Comparison of ENCODE assay signal across 15 cellular contexts in the genomic region with DNA sequence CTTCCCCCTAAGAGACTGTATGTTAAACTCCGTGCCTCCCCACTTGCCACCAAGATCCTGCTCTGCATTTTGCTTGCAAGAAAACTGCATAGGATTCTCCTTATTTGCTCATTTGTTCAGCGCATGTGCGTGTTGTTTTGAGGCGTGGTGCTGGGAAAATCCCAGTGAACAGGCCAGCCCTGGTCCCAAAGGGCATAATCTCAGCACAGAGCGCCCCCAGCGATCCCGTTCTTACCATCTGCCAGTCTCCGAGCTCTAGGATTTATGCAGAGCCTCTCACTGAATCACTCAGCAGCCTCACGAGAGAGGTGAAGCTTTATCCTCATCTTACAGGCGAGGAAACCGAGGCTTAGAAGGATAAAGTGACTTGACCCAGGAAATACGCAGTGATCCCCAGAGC. TPM values are rescaled to one million over a fixed set of nuclear protein-coding genes. Genes with fewer than 3 reads are reported as not detected.
A peak's percentile ranks its signal among the peaks of the same experiment; 100 is the strongest.
DNase-seq lines count a peak whose midpoint lies in the region; ATAC-seq and TF ChIP-seq lines count a peak whose summit lies in the region.
"Had no signal": no experiment of that assay in that cellular context is flagged by ENCODE, and none has a peak within 500 bp of the region (broad histone marks: within the 10 kb centered on the region; RNA-seq: fewer than 3 reads in every experiment).

No MANE protein-coding gene starts in this region.

- TF ChIP-seq EP300 in SK-N-SH (IDR thresholded peaks at IDR 0.05; ENCODE audit: borderline replicate concordance in 1 of 2, low read depth in 1 of 2, low read length in 1 of 2): no peak

- no peak overlapping the region for H2AFZ ChIP-seq in H9 (ENCODE audit: low read length)
- no peak overlapping the region for H2AFZ ChIP-seq in SK-N-SH (ENCODE audit: low read depth)

- H3F3A ChIP-seq in SK-N-SH (replicated peaks; ENCODE audit: insufficient read depth): no peaks in the 10 kb centered on the region

- TF ChIP-seq RAD21 in SK-N-SH (IDR thresholded peaks at IDR 0.05; ENCODE audit: low read length): no peak

- H3K14ac ChIP-seq in H9 (ENCODE audit: insufficient read depth, low read length): no peak overlapping the region

- no peak overlapping the region for H2BK20ac ChIP-seq in H9 (ENCODE audit: low read depth, low read length, poor library complexity, severe bottlenecking)

- no peak overlapping the region for H2BK5ac ChIP-seq in H9 (ENCODE audit: insufficient read length, low read length)

- no peak overlapping the region for H2AK5ac ChIP-seq in H9 (ENCODE audit: insufficient read length, low read length)

- peaks cover 9% of the 10 kb centered on the region for H3K27me3 Mint-ChIP-seq in H9 (ENCODE audit: low read depth)

- H3K27ac Mint-ChIP-seq in H9: peak overlapping the region in 1 of 3 experiments; percentile 28; a peak in 1 of 7 replicates
- H3K27ac Mint-ChIP-seq: naive thymus-derived CD8-positive, alpha-beta T cell had no signal

- H2BK12ac ChIP-seq in H9 (ENCODE audit: insufficient read length, low read depth, low read length): no peak overlapping the region

- H3K9ac ChIP-seq in H9 (ENCODE audit: extremely low read depth, insufficient read length, low read length): no peak overlapping the region
- no peak overlapping the region for H3K9ac ChIP-seq in SK-N-SH

- no peaks in the 10 kb centered on the region for H3K36me3 Mint-ChIP-seq in H9 (ENCODE audit: insufficient read depth in 1 of 3, low read depth in 3 of 3)
- H3K36me3 Mint-ChIP-seq: naive thymus-derived CD8-positive, alpha-beta T cell had no signal

- intact Hi-C loops in left cardiac atrium (cut with DNase I): no loop called here
- intact Hi-C loops in tibial artery (cut with DNase I; ENCODE audit: low total_unique reads): loop anchor here (10.0 kb wide), 1 partner anchor 1058 kb away; no protein-coding TSS in a partner anchor

- H4K5ac ChIP-seq in H9 (ENCODE audit: insufficient read length, low read depth, low read length): no peak overlapping the region

- no peak overlapping the region for H3K27ac ChIP-seq in H9 (ENCODE audit: insufficient read length, low read depth, low read length)
- H3K27ac ChIP-seq in SK-N-SH (ENCODE audit: low read depth in 2 of 2, low read length in 1 of 2): peak overlapping the region in 1 of 2 experiments; percentile 40; a peak in 2 of 4 replicates
- H3K27ac ChIP-seq in tibial artery: peak overlapping the region; percentile 32 to 56
- H3K27ac ChIP-seq: adrenal gland had no signal

- no peaks in the 10 kb centered on the region for H3K79me2 ChIP-seq in H9 (ENCODE audit: insufficient read depth, low read length)
- H3K79me2 ChIP-seq in SK-N-SH (ENCODE audit: insufficient read depth): no peaks in the 10 kb centered on the region

- H3K23me2 ChIP-seq in H9 (ENCODE audit: insufficient read length, low read depth, low read length, poor library complexity, severe bottlenecking): no peaks in the 10 kb centered on the region

- ATAC-seq in left cardiac atrium: peak; percentile 14 to 45
- ATAC-seq in GM18909 (IDR thresholded peaks at IDR 0.05; ENCODE audit: poor library complexity, unreplicated experiment): no peak
- ATAC-seq in HG02938 (IDR thresholded peaks at IDR 0.05; ENCODE audit: unreplicated experiment): no peak
- no peak for ATAC-seq in GM21737 (IDR thresholded peaks at IDR 0.05; ENCODE audit: unreplicated experiment)
- ATAC-seq: naive thymus-derived CD8-positive, alpha-beta T cell had no signal

- H2BK120ac ChIP-seq in H9 (ENCODE audit: low read depth, low read length, poor library complexity, severe bottlenecking): no peak overlapping the region

- no peak overlapping the region for H3K18ac ChIP-seq in H9 (ENCODE audit: insufficient read length, low read depth, low read length)

- no peak overlapping the region for H2BK15ac ChIP-seq in H9 (ENCODE audit: low read depth, low read length)

- no peak overlapping the region for H3K4ac ChIP-seq in H9 (ENCODE audit: low read depth, low read length)

- no peaks in the 10 kb centered on the region for H3K9me3 Mint-ChIP-seq in H9
- H3K9me3 Mint-ChIP-seq: naive thymus-derived CD8-positive, alpha-beta T cell had no signal

- WGBS in H9 (ENCODE audit: extremely low coverage, insufficient read length, low lambda C conversion rate): no CpG with 5 or more reads among the region's 12 CpGs
- WGBS in SK-N-SH (ENCODE audit: low lambda C conversion rate): 83% methylated on average over 12 of the region's 12 CpGs

- peaks cover 7 to 20% of the 10 kb centered on the region in 2 experiments for H3K4me1 Mint-ChIP-seq in H9

- H3K36me3 ChIP-seq in SK-N-SH (replicated peaks in 1 of 2; ENCODE audit: control insufficient read depth in 1 of 2, insufficient read depth in 2 of 2, low read length in 1 of 2): no peaks in the 10 kb centered on the region
- H3K36me3 ChIP-seq in tibial artery: no peaks in the 10 kb centered on the region
- H3K36me3 ChIP-seq: adrenal gland had no signal

- no peaks in the 10 kb centered on the region for H3K79me1 ChIP-seq in H9 (ENCODE audit: insufficient read depth, low read depth, low read length, poor library complexity, severe bottlenecking)

- H3K4me3 Mint-ChIP-seq in H9: no peak overlapping the region
- H3K4me3 Mint-ChIP-seq: naive thymus-derived CD8-positive, alpha-beta T cell had no signal

- no peak overlapping the region for H3T11ph ChIP-seq in H9 (ENCODE audit: low read length)

- H4K20me1 ChIP-seq in H9 (ENCODE audit: control insufficient read depth, insufficient read depth, insufficient read length): no peaks in the 10 kb centered on the region
- no peaks in the 10 kb centered on the region for H4K20me1 ChIP-seq in SK-N-SH (ENCODE audit: insufficient read depth)

- CTCF ChIA-PET in SK-N-SH (lab: Yijun Ruan, JAX): interaction anchor here (1.1 to 4.2 kb wide), 4 partner anchors 35 to 113 kb away, joined by 3 to 36 read pairs (median 4); partner anchors contain the start of gene ASB6

- DNase-seq in H9 (no peak), SK-N-SH (peak; percentile 57), left cardiac atrium (no peak), tibial artery (peak; percentile 62 to 85)
- DNase-seq: activated CD4-positive, CD25-positive, alpha-beta regulatory T cell; adrenal gland; naive thymus-derived CD8-positive, alpha-beta T cell; NCI-H526 had no signal

- POLR2A ChIA-PET in SK-N-SH (lab: Yijun Ruan, JAX): interaction anchor here (0.5 to 1.0 kb wide), 2 partner anchors 27 to 485 kb away, joined by 3 to 4 read pairs; no protein-coding TSS in a partner anchor

- no peak overlapping the region for H4K8ac ChIP-seq in H9 (replicated peaks; ENCODE audit: insufficient read length, low read depth, low read length)

- H3K27me3 ChIP-seq in H9 (ENCODE audit: insufficient read depth, low read length) (no peaks in the 10 kb centered on the region), SK-N-SH (ENCODE audit: insufficient read depth) (peaks cover 14% of the 10 kb centered on the region; the same call in 1 of the 2 replicates), tibial artery (no peaks in the 10 kb centered on the region)
- H3K27me3 ChIP-seq: adrenal gland had no signal

- TF ChIP-seq CTCF in H9 (conservative IDR thresholded peaks at IDR 0.05) (0 out of 3 replicates have a peak, but pooled peaks have one; percentile 16), SK-N-SH (IDR thresholded peaks at IDR 0.05) (no peak), tibial artery (IDR thresholded peaks at IDR 0.05) (peak in 1 of 2 experiments; percentile 9)

- no peaks in the 10 kb centered on the region for H3K9me3 ChIP-seq in H9 (ENCODE audit: control insufficient read depth, low read depth, low read length)
- H3K9me3 ChIP-seq in SK-N-SH: no peaks in the 10 kb centered on the region
- H3K9me3 ChIP-seq in tibial artery: no peaks in the 10 kb centered on the region
- H3K9me3 ChIP-seq: adrenal gland had no signal

- no peak overlapping the region for H3K23ac ChIP-seq in H9 (ENCODE audit: insufficient read length, low read depth, low read length)

- H3K56ac ChIP-seq in H9 (ENCODE audit: insufficient read length, low read depth, low read length): no peak overlapping the region

- H3K4me2 ChIP-seq in H9 (ENCODE audit: insufficient read depth, insufficient read length, low read length): no peak overlapping the region
- no peak overlapping the region for H3K4me2 ChIP-seq in SK-N-SH

- no peaks in the 10 kb centered on the region for H3K4me1 ChIP-seq in H9 (ENCODE audit: insufficient read depth, low read length)
- peaks cover 0 to 42% of the 10 kb centered on the region in 2 experiments; a peak in 2 of 4 replicates for H3K4me1 ChIP-seq in SK-N-SH (ENCODE audit: control insufficient read depth in 1 of 2, insufficient read depth in 2 of 2, low read depth in 1 of 2, low read length in 1 of 2)
- H3K4me1 ChIP-seq in tibial artery: peaks cover 0 to 48% (median 21%) of the 10 kb centered on the region in 4 donors
- H3K4me1 ChIP-seq: adrenal gland had no signal

- H4K91ac ChIP-seq in H9 (ENCODE audit: insufficient read length, low read depth, low read length): no peak overlapping the region

- H3K9me2 ChIP-seq in SK-N-SH: no peaks in the 10 kb centered on the region

- H3K4me3 ChIP-seq in SK-N-SH (ENCODE audit: low read depth in 2 of 2, low read length in 1 of 2): no peak overlapping the region
- H3K4me3 ChIP-seq in tibial artery: no peak overlapping the region
- H3K4me3 ChIP-seq: adrenal gland had no signal

TF ChIP-seq in SK-N-SH, 30 proteins besides CTCF, POLR2A, EP300 and RAD21 (continues in another document):
- TF ChIP-seq, protein P1, sequence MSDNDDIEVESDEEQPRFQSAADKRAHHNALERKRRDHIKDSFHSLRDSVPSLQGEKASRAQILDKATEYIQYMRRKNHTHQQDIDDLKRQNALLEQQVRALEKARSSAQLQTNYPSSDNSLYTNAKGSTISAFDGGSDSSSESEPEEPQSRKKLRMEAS (IDR thresholded peaks at IDR 0.05; ENCODE audit: low read depth): no peak
- no peak for TF ChIP-seq POLR2AphosphoS5 (IDR thresholded peaks at IDR 0.05; ENCODE audit: low read depth, low read length)
- no peak for TF ChIP-seq MXI1 (IDR thresholded peaks at IDR 0.05; ENCODE audit: low read depth, low read length)

RNA-seq across cellular contexts. Expression of gene PRRX2, which starts 11.5 kb away (rescaled TPM):
- total RNA-seq in H9 (2021): 3.9 and 4.2 TPM in 2 replicates
- polyA plus RNA-seq in SK-N-SH (2012; rRNA removed): 0.83 and 0.84 TPM in 2 replicates
- polyA plus RNA-seq in SK-N-SH (2012; cell fraction: cytosol; rRNA removed): 0.51 and 1.2 TPM in 2 replicates
- 0.37 and 0.70 TPM in 2 replicates for polyA plus RNA-seq in SK-N-SH (2012; cell fraction: nucleus; rRNA removed)
- total RNA-seq in left cardiac atrium: 1 to 10 TPM; 1.8 to 5.3 TPM
- total RNA-seq: kidney epithelial cell; naive thymus-derived CD8-positive, alpha-beta T cell had no signal
- polyA plus RNA-seq: naive thymus-derived CD8-positive, alpha-beta T cell had no signal

RNA-seq across cellular contexts. Expression of gene ASB6, which starts 35.0 kb away (rescaled TPM):
- total RNA-seq in H9 (2021) (21.0 and 21.6 TPM in 2 replicates), left cardiac atrium (10 to 100 TPM in 1 of 2 donors, 1 to 10 TPM in 1; 8.3 to 11.6 TPM)
- 35.9 and 37.5 TPM in 2 replicates for polyA plus RNA-seq in SK-N-SH (2012; rRNA removed)
- polyA plus RNA-seq in SK-N-SH (2012; cell fraction: cytosol; rRNA removed): 14.2 and 23.9 TPM in 2 replicates
- polyA plus RNA-seq in SK-N-SH (2012; cell fraction: nucleus; rRNA removed): 89.7 and 96.2 TPM in 2 replicates

RNA-seq across cellular contexts. Expression of gene NTMT1, which starts 51.0 kb away (rescaled TPM):
- total RNA-seq in H9 (2021) (57.9 and 63.3 TPM in 2 replicates), left cardiac atrium (10 to 100 TPM; 43.4 to 53.8 TPM)
- polyA plus RNA-seq in SK-N-SH (2012; rRNA removed): 75.0 and 78.3 TPM in 2 replicates
- 44.3 and 62.6 TPM in 2 replicates for polyA plus RNA-seq in SK-N-SH (2012; cell fraction: cytosol; rRNA removed)
- polyA plus RNA-seq in SK-N-SH (2012; cell fraction: nucleus; rRNA removed): 44.8 and 47.5 TPM in 2 replicates

RNA-seq across cellular contexts. Expression of gene C9orf50, which starts 56.1 kb away (rescaled TPM):
- total RNA-seq in H9 (2021) (not detected in 2 replicates), left cardiac atrium (not detected)
- 0.24 and 0.30 TPM in 2 replicates for polyA plus RNA-seq in SK-N-SH (2012; rRNA removed)
- 0.17 and 0.34 TPM in 2 replicates for polyA plus RNA-seq in SK-N-SH (2012; cell fraction: cytosol; rRNA removed)
- polyA plus RNA-seq in SK-N-SH (2012; cell fraction: nucleus; rRNA removed): 1.0 and 1.2 TPM in 2 replicates
- total RNA-seq: dermis microvascular lymphatic vessel endothelial cell; kidney epithelial cell; naive thymus-derived CD8-positive, alpha-beta T cell; skeletal muscle tissue; temporal lobe had no signal
- polyA plus RNA-seq: naive thymus-derived CD8-positive, alpha-beta T cell had no signal

Comparison
In these comparisons a context has a peak if more than half of its experiments do, and no peak if none do; other contexts are left out.
1. DNase-seq: peak in SK-N-SH (single experiment) and tibial artery (2 of 2); none in H9 (single experiment) and left cardiac atrium (single experiment).
2. ATAC-seq: peak in left cardiac atrium (2 of 2); none in GM18909 (single experiment), HG02938 (single experiment) and GM21737 (single experiment).